ENCODE assay signal across 1 cellular context in genomic region chr1:225943582-225943981, GRCh38.
A peak's percentile ranks its signal among the peaks of the same experiment; 100 is the strongest.
TF ChIP-seq lines count a peak whose summit lies in the region.

No MANE protein-coding gene starts in this region.

TF ChIP-seq in K562, 482 proteins besides CTCF, POLR2A, EP300 and RAD21 (continued from another document):
- no peak for TF ChIP-seq CREB5 (CRISPR knock-in tag; IDR thresholded peaks at IDR 0.05)
- no peak for TF ChIP-seq EP400 (IDR thresholded peaks at IDR 0.05)
- no peak for TF ChIP-seq ZBTB9 (CRISPR knock-in tag; IDR thresholded peaks at IDR 0.05)
- no peak for TF ChIP-seq CSDE1 (IDR thresholded peaks at IDR 0.05)
- no peak for TF ChIP-seq CBFA2T2 (conservative IDR thresholded peaks at IDR 0.05)
- TF ChIP-seq ZBTB17 (CRISPR knock-in tag; IDR thresholded peaks at IDR 0.05) = no peak
- no peak for TF ChIP-seq ZC3H11A (IDR thresholded peaks at IDR 0.05; ENCODE audit: low read depth, low read length)
- no peak for TF ChIP-seq CHCHD3 (CRISPR knock-in tag; IDR thresholded peaks at IDR 0.05)
- TF ChIP-seq HEY1 (CRISPR knock-in tag; IDR thresholded peaks at IDR 0.05; ENCODE audit: borderline replicate concordance) = no peak
- TF ChIP-seq PHF21A (IDR thresholded peaks at IDR 0.05; ENCODE audit: borderline replicate concordance, low read depth) = peak; percentile 71; the same call in 1 of the 2 replicates
- peak; percentile 32 to 85; a peak in 2 of 4 replicates for TF ChIP-seq RCOR1 (IDR thresholded peaks at IDR 0.05; ENCODE audit: borderline replicate concordance in 1 of 2, low read depth in 2 of 2, low read length in 2 of 2)
- TF ChIP-seq ATF3 (IDR thresholded peaks at IDR 0.05) = peak; percentile 56; the same call in 1 of the 2 replicates
- no peak for TF ChIP-seq ATF3 (CRISPR knock-in tag; conservative IDR thresholded peaks at IDR 0.05)
- TF ChIP-seq ZSCAN32 (CRISPR knock-in tag; IDR thresholded peaks at IDR 0.05) = no peak
- TF ChIP-seq SIX5 (IDR thresholded peaks at IDR 0.05; ENCODE audit: borderline replicate concordance in 1 of 2, insufficient read depth in 1 of 2, low read depth in 1 of 2, low read length in 2 of 2) = no peak
- no peak for TF ChIP-seq KAT2B (IDR thresholded peaks at IDR 0.05; ENCODE audit: low read depth, low read length)
- no peak for TF ChIP-seq FOXA1 (IDR thresholded peaks at IDR 0.05; ENCODE audit: borderline replicate concordance)
- TF ChIP-seq ZNF780A (CRISPR knock-in tag; IDR thresholded peaks at IDR 0.05) = no peak
- TF ChIP-seq E2F5 (CRISPR knock-in tag; IDR thresholded peaks at IDR 0.05) = no peak
- TF ChIP-seq THRA (IDR thresholded peaks at IDR 0.05) = no peak
- TF ChIP-seq ATF1 (CRISPR knock-in tag; IDR thresholded peaks at IDR 0.05) = no peak
- TF ChIP-seq ATF1 (tag; IDR thresholded peaks at IDR 0.05) = peak; percentile 14; the same call in 1 of the 2 replicates
- no peak for TF ChIP-seq U2AF2 (optimal IDR thresholded peaks at IDR 0.05; ENCODE audit: low read depth, low read length)
- 0 out of 2 replicates have a peak, but pooled peaks have one; percentile 26 for TF ChIP-seq CBFA2T3 (IDR thresholded peaks at IDR 0.05)
- peak in 1 of 2 experiments; percentile 56; a peak in 1 of 4 replicates for TF ChIP-seq HDAC1 (IDR thresholded peaks at IDR 0.05)
- no peak for TF ChIP-seq ZSCAN29 (IDR thresholded peaks at IDR 0.05)
- no peak for TF ChIP-seq TAF9B (IDR thresholded peaks at IDR 0.05; ENCODE audit: partially characterized antibody)
- TF ChIP-seq NFIX (CRISPR knock-in tag; IDR thresholded peaks at IDR 0.05; ENCODE audit: low read depth) = no peak
- TF ChIP-seq NR2C1 (IDR thresholded peaks at IDR 0.05) = no peak
- 0 out of 2 replicates have a peak, but pooled peaks have one; percentile 13 for TF ChIP-seq NR2C1 (tag; IDR thresholded peaks at IDR 0.05)
- no peak for TF ChIP-seq ZNF384 (IDR thresholded peaks at IDR 0.05; ENCODE audit: low read depth, low read length)
- TF ChIP-seq PATZ1 (CRISPR knock-in tag; IDR thresholded peaks at IDR 0.05; ENCODE audit: borderline replicate concordance) = no peak
- no peak for TF ChIP-seq FOXK2 (conservative IDR thresholded peaks at IDR 0.05 in 1 of 2, IDR thresholded peaks at IDR 0.05 in 1 of 2; ENCODE audit: low read depth in 2 of 2)
- TF ChIP-seq ZNF655 (CRISPR knock-in tag; IDR thresholded peaks at IDR 0.05) = no peak
- TF ChIP-seq E2F6 (IDR thresholded peaks at IDR 0.05; ENCODE audit: borderline replicate concordance in 1 of 2, extremely low read depth in 1 of 2, insufficient read depth in 1 of 2, insufficient read length in 1 of 2, low read depth in 1 of 2, low read length in 1 of 2, poor library complexity in 1 of 2, severe bottlenecking in 1 of 2) = no peak
- TF ChIP-seq EGR1 (conservative IDR thresholded peaks at IDR 0.05) = no peak
- TF ChIP-seq SETDB1 (IDR thresholded peaks at IDR 0.05; ENCODE audit: low read length) = no peak
- TF ChIP-seq NFXL1 (CRISPR knock-in tag; IDR thresholded peaks at IDR 0.05) = no peak
- no peak for TF ChIP-seq ETV1 (tag; conservative IDR thresholded peaks at IDR 0.05; ENCODE audit: low read depth)
